12 cellular contexts compared by ENCODE assay signal in the genomic region with DNA sequence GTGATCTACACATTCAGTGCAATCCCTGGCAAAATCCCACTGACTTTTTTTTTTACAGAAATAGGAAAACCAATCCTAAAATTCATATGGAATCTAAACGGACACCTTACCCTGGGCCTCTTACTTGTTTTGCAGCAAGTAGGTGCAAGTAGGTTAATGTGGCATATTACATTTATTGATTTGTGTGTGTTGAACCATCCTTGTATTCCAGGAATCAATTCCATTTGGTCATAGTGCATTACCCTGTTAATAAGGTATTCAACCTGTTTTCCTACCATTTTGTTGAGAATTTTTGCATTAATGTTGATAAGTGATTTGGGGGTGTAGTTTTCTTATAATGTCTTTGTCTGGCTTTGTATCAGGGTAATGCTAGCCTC. TPM values are rescaled to one million over a fixed set of nuclear protein-coding genes. Genes with fewer than 3 reads are reported as not detected.
A peak's percentile ranks its signal among the peaks of the same experiment; 100 is the strongest.
DNase-seq lines count a peak whose midpoint lies in the region; ATAC-seq and TF ChIP-seq lines count a peak whose summit lies in the region.
"Had no signal": no experiment of that assay in that cellular context is flagged by ENCODE, and none has a peak within 500 bp of the region (broad histone marks: within the 10 kb centered on the region; RNA-seq: fewer than 3 reads in every experiment).

No MANE protein-coding gene starts in this region.

- H3K4me3 Mint-ChIP-seq in CD4-positive, alpha-beta memory T cell, result peak overlapping the region in 6 of 8 donors; percentile 3 to 79 (median 74)
- H3K4me3 Mint-ChIP-seq in endothelial cell (ENCODE audit: unreplicated experiment) (peak overlapping the region; percentile 79), osteocyte (ENCODE audit: unreplicated experiment) (peak overlapping the region; percentile 71)
- no peak overlapping the region for H3K4me3 Mint-ChIP-seq in T-helper 2 cell treated with Interferon-gamma antibody and Interleukin-4, amounts not matched to agents 5 μg/mL and 100 μg/mL, for 36 hours

- ATAC-seq in HG03196 (IDR thresholded peaks at IDR 0.05; ENCODE audit: unreplicated experiment), result no peak

- H3K36me3 Mint-ChIP-seq in CD4-positive, alpha-beta memory T cell, result peaks cover 0 to 3% of the 10 kb centered on the region in 2 donors
- H3K36me3 Mint-ChIP-seq in endothelial cell (ENCODE audit: low read depth, unreplicated experiment) (peaks cover 30% of the 10 kb centered on the region), osteocyte (ENCODE audit: unreplicated experiment) (peaks cover 7% of the 10 kb centered on the region)
- peaks cover 6% of the 10 kb centered on the region for H3K36me3 Mint-ChIP-seq in T-helper 2 cell treated with Interferon-gamma antibody and Interleukin-4, amounts not matched to agents 5 μg/mL and 100 μg/mL, for 36 hours (ENCODE audit: low read depth)

- no peak for DNase-seq in CD4-positive, alpha-beta memory T cell
- no peak for DNase-seq in MG63
- DNase-seq in endothelial cell (ENCODE audit: low spot score), result no peak
- DNase-seq in osteocyte (ENCODE audit: extremely low spot score, unreplicated experiment), result no peak
- no peak for DNase-seq in erythroblast (lab: John Stamatoyannopoulos, UW)
- DNase-seq in spleen, result no peak
- DNase-seq in T-helper 2 cell treated with Interferon-gamma antibody and Interleukin-4, amounts not matched to agents 5 μg/mL and 100 μg/mL, for 36 hours (ENCODE audit: low spot score), result no peak

- H3K36me3 ChIP-seq in CD4-positive, alpha-beta memory T cell (ENCODE audit: insufficient read depth, low read length), result no peaks in the 10 kb centered on the region
- H3K36me3 ChIP-seq in MG63, result peaks cover 12% of the 10 kb centered on the region
- no peaks in the 10 kb centered on the region for H3K36me3 ChIP-seq in spleen
- H3K36me3 ChIP-seq: ovary had no signal

- H3K27ac ChIP-seq in CD4-positive, alpha-beta memory T cell (ENCODE audit: low read depth, low read length), result no peak overlapping the region
- peak overlapping the region in 4 of 8 donors; percentile 88 to 95 (median 92) for H3K27ac ChIP-seq in spleen

- intact Hi-C loops in CD4-positive, alpha-beta memory T cell (cut with micrococcal nuclease), result loop anchor here (1.0 to 10.0 kb wide), 8 partner anchors 53 to 453 kb away; partner anchors contain the start of genes LSM5 and RP9
- intact Hi-C loops in spleen (cut with DNase I; ENCODE audit: low total_unique reads), result loop anchor here (5.0 kb wide), 1 partner anchor 96 kb away; no protein-coding TSS in a partner anchor

- TF ChIP-seq POLR2A in erythroblast (IDR thresholded peaks at IDR 0.05; ENCODE audit: low read length), result no peak
- no peak for TF ChIP-seq POLR2A in spleen (IDR thresholded peaks at IDR 0.05)

- H3K27ac Mint-ChIP-seq in CD4-positive, alpha-beta memory T cell, result peak overlapping the region in 2 of 7 donors; percentile 17 to 70
- no peak overlapping the region for H3K27ac Mint-ChIP-seq in endothelial cell (ENCODE audit: unreplicated experiment)
- peak overlapping the region; percentile 70 for H3K27ac Mint-ChIP-seq in osteocyte (ENCODE audit: unreplicated experiment)
- H3K27ac Mint-ChIP-seq in T-helper 2 cell treated with Interferon-gamma antibody and Interleukin-4, amounts not matched to agents 5 μg/mL and 100 μg/mL, for 36 hours, result no peak overlapping the region
- H3K27ac Mint-ChIP-seq: activated CD8-positive, alpha-beta memory T cell treated with anti-CD3 and anti-CD28 coated beads, Interleukin-2, amount 10 ng/mL, durations not matched to agents 7 days and 5 days; activated naive CD8-positive, alpha-beta T cell treated with anti-CD3 and anti-CD28 coated beads, Interleukin-2, amount 50 U/mL, for 24 hours had no signal

- WGBS in spleen, 5 donors, result 78 to 85% (median 79%) methylated on average over 1 of the region's 1 CpG

- peaks cover 9% of the 10 kb centered on the region for H3K4me1 ChIP-seq in CD4-positive, alpha-beta memory T cell (ENCODE audit: insufficient read depth, low read length)
- H3K4me1 ChIP-seq in spleen, result peaks cover 7 to 41% (median 34%) of the 10 kb centered on the region in 6 donors
- H3K4me1 ChIP-seq: BE2C had no signal

- peaks cover 3 to 15% (median 10%) of the 10 kb centered on the region in 8 donors for H3K9me3 Mint-ChIP-seq in CD4-positive, alpha-beta memory T cell
- peaks cover 19% of the 10 kb centered on the region for H3K9me3 Mint-ChIP-seq in endothelial cell (ENCODE audit: unreplicated experiment)
- H3K9me3 Mint-ChIP-seq in osteocyte (ENCODE audit: unreplicated experiment), result no peaks in the 10 kb centered on the region
- H3K9me3 Mint-ChIP-seq in T-helper 2 cell treated with Interferon-gamma antibody and Interleukin-4, amounts not matched to agents 5 μg/mL and 100 μg/mL, for 36 hours, result peaks cover 20% of the 10 kb centered on the region

- H3K4me3 ChIP-seq in CD4-positive, alpha-beta memory T cell (ENCODE audit: low read length in 2 of 2), result no peak overlapping the region
- H3K4me3 ChIP-seq in MG63 (peak overlapping the region; percentile 73), spleen (no peak overlapping the region)

- POLR2A ChIA-PET in CD4-positive, alpha-beta memory T cell (lab: Charles Lee; ENCODE audit: partially characterized antibody), result interaction anchor here (0.7 to 3.2 kb wide), 5 partner anchors 52 to 166 kb away, joined by 3 to 59 read pairs (median 7); partner anchors contain the start of genes KBTBD2 and RP9

- CTCF ChIA-PET in CD4-positive, alpha-beta memory T cell (lab: Charles Lee; ENCODE audit: partially characterized antibody), result interaction anchor here (0.5 to 13.5 kb wide), 30 partner anchors 10 to 454 kb away, joined by 3 to 287 read pairs (median 5); partner anchors contain the start of genes FKBP9, KBTBD2 and LSM5

- no peaks in the 10 kb centered on the region for H3K27me3 ChIP-seq in CD4-positive, alpha-beta memory T cell (ENCODE audit: insufficient read depth, low read length)
- no peaks in the 10 kb centered on the region for H3K27me3 ChIP-seq in MG63
- peaks cover 0 to 5% (median 0%) of the 10 kb centered on the region in 7 donors for H3K27me3 ChIP-seq in spleen (replicated peaks in 1 of 7)
- H3K27me3 ChIP-seq: BE2C, ovary had no signal

- H3K4me1 Mint-ChIP-seq in CD4-positive, alpha-beta memory T cell, result peaks cover 5 to 11% (median 7%) of the 10 kb centered on the region in 4 donors
- peaks cover 12% of the 10 kb centered on the region for H3K4me1 Mint-ChIP-seq in endothelial cell (ENCODE audit: unreplicated experiment)
- peaks cover 28% of the 10 kb centered on the region for H3K4me1 Mint-ChIP-seq in osteocyte (ENCODE audit: unreplicated experiment)
- peaks cover 18% of the 10 kb centered on the region for H3K4me1 Mint-ChIP-seq in T-helper 2 cell treated with Interferon-gamma antibody and Interleukin-4, amounts not matched to agents 5 μg/mL and 100 μg/mL, for 36 hours (ENCODE audit: low read depth)

- peaks cover 4 to 7% of the 10 kb centered on the region in 2 donors for H3K27me3 Mint-ChIP-seq in CD4-positive, alpha-beta memory T cell
- peaks cover 4% of the 10 kb centered on the region for H3K27me3 Mint-ChIP-seq in endothelial cell (ENCODE audit: unreplicated experiment)
- no peaks in the 10 kb centered on the region for H3K27me3 Mint-ChIP-seq in osteocyte (ENCODE audit: unreplicated experiment)
- peaks cover 10% of the 10 kb centered on the region for H3K27me3 Mint-ChIP-seq in T-helper 2 cell treated with Interferon-gamma antibody and Interleukin-4, amounts not matched to agents 5 μg/mL and 100 μg/mL, for 36 hours (ENCODE audit: low read depth)

- H3K9me3 ChIP-seq in CD4-positive, alpha-beta memory T cell (ENCODE audit: control insufficient read depth in 1 of 2, low read length in 2 of 2), result no peaks in the 10 kb centered on the region
- H3K9me3 ChIP-seq in MG63 (peaks cover 13% of the 10 kb centered on the region), spleen (peaks cover 0 to 17% (median 13%) of the 10 kb centered on the region in 8 donors)
- H3K9me3 ChIP-seq: BE2C had no signal

- TF ChIP-seq CTCF in endothelial cell (IDR thresholded peaks at IDR 0.05; ENCODE audit: unreplicated experiment) (no peak), osteocyte (IDR thresholded peaks at IDR 0.05) (no peak), spleen (IDR thresholded peaks at IDR 0.05 in 8 of 11, conservative IDR thresholded peaks at IDR 0.05 in 3 of 11) (no peak)

RNA-seq across cellular contexts. Expression of gene FKBP9, which starts 13.6 kb away (rescaled TPM):
- under 1 TPM in 1 of 2 experiments, not detected in 1; 0.35 TPM for total RNA-seq in CD4-positive, alpha-beta memory T cell
- polyA plus RNA-seq in CD4-positive, alpha-beta memory T cell, result under 1 TPM in 1 of 2 donors, not detected in 1; 0.32 TPM
- total RNA-seq in MG63 (2014; rRNA removed; shearing (Covaris generic); ENCODE audit: low replicate concordance), result 170 TPM in 2 replicates
- total RNA-seq in endothelial cell (ENCODE audit: unreplicated experiment) (218 TPM), osteocyte (229 and 237 TPM in 2 replicates), spleen (10 to 100 TPM; 46.5 to 83.1 (median 59.6) TPM)
- 10 to 100 TPM in 1 of 3 donors, 1 to 10 TPM in 2; 3.7 to 12.5 (median 5.0) TPM for polyA plus RNA-seq in spleen

RNA-seq across cellular contexts. Expression of gene KBTBD2, which starts 52.1 kb away (rescaled TPM):
- total RNA-seq in CD4-positive, alpha-beta memory T cell, result 10 to 100 TPM; 61.5 to 64.3 TPM
- 10 to 100 TPM; 27.4 to 39.0 TPM for polyA plus RNA-seq in CD4-positive, alpha-beta memory T cell
- 23.4 and 34.0 TPM in 2 replicates for total RNA-seq in MG63 (2014; rRNA removed; shearing (Covaris generic); ENCODE audit: low replicate concordance)
- total RNA-seq in endothelial cell (ENCODE audit: unreplicated experiment), result 53.6 TPM
- 33.9 and 36.5 TPM in 2 replicates for total RNA-seq in osteocyte
- 10 to 100 TPM; 57.4 to 80.8 (median 61.4) TPM for total RNA-seq in spleen
- 10 to 100 TPM; 15.6 to 19.1 (median 16.6) TPM for polyA plus RNA-seq in spleen

Comparison
In these comparisons a context has a peak if more than half of its experiments do, and no peak if none do; other contexts are left out.
1. RNA of gene FKBP9, which starts 13.6 kb away (total RNA-seq): 229 to 237 TPM in osteocyte, 218 TPM in endothelial cell (single experiment), 170 TPM in MG63 and 46.5 to 83.1 TPM in spleen; 0.35 TPM in CD4-positive, alpha-beta memory T cell; every median in the first group is over 10 times any median in the second.